ENCODE assay signal across 8 cellular contexts in genomic region chr10:49606981-49607535, GRCh38. TPM values are rescaled to one million over a fixed set of nuclear protein-coding genes. Genes with fewer than 3 reads are reported as not detected.
A peak's percentile ranks its signal among the peaks of the same experiment; 100 is the strongest.
DNase-seq lines count a peak whose midpoint lies in the region; ATAC-seq, FAIRE-seq and TF ChIP-seq lines count a peak whose summit lies in the region.

No MANE protein-coding gene starts in this region.

- H3K27me3 ChIP-seq in psoas muscle (ENCODE audit: insufficient read depth in 3 of 3, low read length in 2 of 3) = peaks cover 0 to 82% (median 33%) of the 10 kb centered on the region in 3 donors

- intact Hi-C loops in psoas muscle (cut with DNase I) = no loop called here

- no peak for TF ChIP-seq POLR2A in H54 (IDR thresholded peaks at IDR 0.05; ENCODE audit: low read depth, low read length)

- in situ Hi-C loops in Caki2 (cut with HindIII; ENCODE audit: low pct_unique_long_range_greater_than_20kb, low sequenced_read_pairs) = no loop called here

- no peaks in the 10 kb centered on the region for H3K36me3 ChIP-seq in psoas muscle (ENCODE audit: insufficient read depth in 1 of 2, low read depth in 1 of 2)

- 0 to 4% (median 2%) methylated on average over 22 of the region's 22 CpGs for WGBS in psoas muscle, 3 donors

- H3K4me1 ChIP-seq in psoas muscle = peaks cover 11% of the 10 kb centered on the region

- no peak for TF ChIP-seq CTCF in psoas muscle (IDR thresholded peaks at IDR 0.05)

- H3K27ac ChIP-seq in psoas muscle = no peak overlapping the region

- peak in 1 of 4 donors; percentile 49 for ATAC-seq in psoas muscle

- DNase-seq in Caki2 (ENCODE audit: low read depth) (peak; percentile 71), H54 (ENCODE audit: insufficient read length, low spot score) (peak; percentile 87), NOMO-1 treated with dmso at 0.1 percent for 144 hours (lab: John Stamatoyannopoulos, UW; ENCODE audit: unreplicated experiment) (peak; percentile 62), activated T-helper 1 cell treated with Interleukin-2 at 50 U/mL for 16 hours (ENCODE audit: low read depth) (peak; percentile 35), foreskin melanocyte (peak; percentile 65), psoas muscle (peak; percentile 60 to 78), NCI-H446 (lab: John Stamatoyannopoulos, UW) (no peak), NCI-H2196 treated with DMSO at 0.1 percent for 48 hours (lab: John Stamatoyannopoulos, UW; ENCODE audit: unreplicated experiment) (no peak)

- no peaks in the 10 kb centered on the region for H3K9me3 ChIP-seq in psoas muscle

- H3K4me3 ChIP-seq in psoas muscle = no peak overlapping the region

- FAIRE-seq in H54 (lab: Jason Lieb, UNC) = no peak

RNA-seq across cellular contexts. Expression of gene SLC18A3, which starts 3.1 kb away (rescaled TPM):
- not detected in 2 replicates for total RNA-seq in Caki2 (2014; rRNA removed; shearing (Covaris generic); ENCODE audit: low replicate concordance)
- total RNA-seq in psoas muscle = not detected
- polyA plus RNA-seq in psoas muscle = not detected

RNA-seq across cellular contexts. Expression of gene CHAT, which starts 6.8 kb away (rescaled TPM):
- not detected in 2 replicates for total RNA-seq in Caki2 (2014; rRNA removed; shearing (Covaris generic); ENCODE audit: low replicate concordance)
- total RNA-seq in psoas muscle = not detected
- not detected for polyA plus RNA-seq in psoas muscle

Comparison
In these comparisons a context has a peak if more than half of its experiments do, and no peak if none do; other contexts are left out.
1. DNase-seq: peak in Caki2 (single experiment), H54 (single experiment), NOMO-1 treated with dmso at 0.1 percent for 144 hours (single experiment), activated T-helper 1 cell treated with Interleukin-2 at 50 U/mL for 16 hours (single experiment), foreskin melanocyte (single experiment) and psoas muscle (2 of 2); none in NCI-H446 (0 of 2) and NCI-H2196 treated with DMSO at 0.1 percent for 48 hours (single experiment).